8 cellular contexts compared by ENCODE assay signal in the genomic region with DNA sequence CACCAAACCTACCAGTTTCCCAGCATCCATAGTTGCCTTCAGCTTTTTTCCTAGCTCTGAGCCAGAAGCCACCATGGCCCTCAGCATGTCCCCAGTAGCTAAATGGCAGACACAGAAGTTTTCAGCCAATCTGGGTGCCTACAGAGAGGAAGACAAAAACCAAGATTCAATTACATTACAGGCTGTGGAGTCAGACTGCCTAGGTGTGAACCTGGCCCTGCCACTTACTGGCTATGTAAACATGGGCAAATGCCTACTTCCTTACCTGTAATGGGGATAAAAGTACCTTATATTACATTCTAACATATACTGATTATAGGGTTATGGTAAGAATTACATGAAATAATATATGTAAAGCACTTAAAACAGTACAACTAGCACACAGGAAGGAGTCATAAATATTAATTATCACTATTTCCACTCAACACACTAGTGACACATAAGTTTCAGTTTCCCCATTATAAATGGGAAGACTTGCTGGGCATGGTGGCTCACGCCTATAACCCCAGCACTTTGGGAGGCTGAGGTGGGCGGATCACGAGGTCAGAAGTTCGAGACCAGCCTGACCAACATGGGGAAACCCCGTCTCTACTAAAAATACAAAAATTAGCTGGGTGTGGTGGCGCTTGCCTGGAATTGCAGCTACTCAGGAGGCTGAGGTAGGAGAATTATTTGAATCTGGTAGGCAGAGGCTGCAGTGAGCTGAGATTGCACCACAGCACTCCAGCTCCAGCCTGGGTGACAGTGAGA. TPM values are rescaled to one million over a fixed set of nuclear protein-coding genes. Genes with fewer than 3 reads are reported as not detected.
DNase-seq lines count a peak whose midpoint lies in the region; ATAC-seq, FAIRE-seq and TF ChIP-seq lines count a peak whose summit lies in the region.
"Not testable (repeated sequence)": the region's sequence is repeated elsewhere in the genome, so short reads cannot be mapped to it uniquely, and the experiment has no call there.

No MANE protein-coding gene starts in this region.

- intact Hi-C loops in activated B cell treated with CpG ODN at 0.5 μM for 24 hours (cut with micrococcal nuclease); psoas muscle (cut with DNase I): not testable (repeated sequence)

- peaks cover 56% of the 10 kb centered on the region for H3K4me1 ChIP-seq in psoas muscle

- not testable (repeated sequence) for DNase-seq in GM18507 (ENCODE audit: extremely low spot score, insufficient read length, low read depth); activated B cell treated with CpG ODN at 0.5 μM for 24 hours; effector memory CD8-positive, alpha-beta T cell; psoas muscle
- peak; percentile 16 to 46 for DNase-seq in activated CD8-positive, alpha-beta memory T cell treated with anti-CD3 and anti-CD28 coated beads for 4 hours (ENCODE audit: low read depth in 2 of 2)
- peak; percentile 56 for DNase-seq in activated T-helper 9 cell treated with anti-CD3 and anti-CD28 coated beads, Interleukin-2, amount 50 U/mL, for 16 hours (ENCODE audit: low read depth)
- DNase-seq in stimulated activated CD4-positive, alpha-beta T cell treated with anti-CD3 and anti-CD28 coated beads, TNF-alpha, amount 100 ng/mL, for 24 hours (ENCODE audit: low read depth in 3 of 3): peak; percentile 53 to 83 (median 62)
- peak; percentile 77 for DNase-seq in stimulated activated naive CD4-positive, alpha-beta T cell treated with Interleukin-2 at 50 U/mL for 16 hours (lab: John Stamatoyannopoulos, UW)

- peak; percentile 54 for FAIRE-seq in GM18507 (lab: Jason Lieb, UNC)

- H3K4me3 ChIP-seq in psoas muscle: not testable (repeated sequence)

- not testable (repeated sequence) for H3K9me3 Mint-ChIP-seq in activated B cell treated with CpG ODN at 0.5 μM for 24 hours; effector memory CD8-positive, alpha-beta T cell

- H3K27me3 ChIP-seq in psoas muscle (ENCODE audit: insufficient read depth in 3 of 3, low read length in 2 of 3): not testable (repeated sequence)

- H3K4me3 Mint-ChIP-seq in activated B cell treated with CpG ODN at 0.5 μM for 24 hours: peak overlapping the region; percentile 28
- not testable (repeated sequence) for H3K4me3 Mint-ChIP-seq in effector memory CD8-positive, alpha-beta T cell

- peak overlapping the region; percentile 70 for H3K27ac ChIP-seq in psoas muscle

- not testable (repeated sequence) for H3K27me3 Mint-ChIP-seq in activated B cell treated with CpG ODN at 0.5 μM for 24 hours; effector memory CD8-positive, alpha-beta T cell

- CTCF ChIA-PET in activated B cell treated with CpG ODN at 0.5 μM for 24 hours (lab: Charles Lee): not testable (repeated sequence)

- not testable (repeated sequence) for TF ChIP-seq CTCF in activated B cell treated with CpG ODN at 0.5 μM for 24 hours (IDR thresholded peaks at IDR 0.05); psoas muscle (IDR thresholded peaks at IDR 0.05)

- ATAC-seq in activated B cell treated with CpG ODN at 0.5 μM for 24 hours (ENCODE audit: low read depth): peak; percentile 31
- ATAC-seq in effector memory CD8-positive, alpha-beta T cell (replicated peaks): peak; percentile 37
- peak in 1 of 4 donors; percentile 26 for ATAC-seq in psoas muscle

- H3K4me1 Mint-ChIP-seq in activated B cell treated with CpG ODN at 0.5 μM for 24 hours: peaks cover 30% of the 10 kb centered on the region
- H3K4me1 Mint-ChIP-seq in effector memory CD8-positive, alpha-beta T cell (ENCODE audit: low read depth in 2 of 2): peaks cover 14 to 25% of the 10 kb centered on the region in 2 donors

- H3K36me3 Mint-ChIP-seq in activated B cell treated with CpG ODN at 0.5 μM for 24 hours (ENCODE audit: low read depth): peaks cover 58% of the 10 kb centered on the region
- H3K36me3 Mint-ChIP-seq in effector memory CD8-positive, alpha-beta T cell (ENCODE audit: insufficient read depth): peaks cover 59% of the 10 kb centered on the region

- H3K27ac Mint-ChIP-seq in activated B cell treated with CpG ODN at 0.5 μM for 24 hours: not testable (repeated sequence)
- H3K27ac Mint-ChIP-seq in effector memory CD8-positive, alpha-beta T cell: peak overlapping the region; percentile 67 to 81

- peaks cover 14 to 57% of the 10 kb centered on the region in 2 donors for H3K36me3 ChIP-seq in psoas muscle (ENCODE audit: insufficient read depth in 1 of 2, low read depth in 1 of 2)

- WGBS in psoas muscle, 3 donors: 90 to 94% (median 91%) methylated on average over 6 of the region's 6 CpGs

- H3K9me3 ChIP-seq in psoas muscle: not testable (repeated sequence)

- POLR2A ChIA-PET in activated B cell treated with CpG ODN at 0.5 μM for 24 hours (lab: Charles Lee): interaction anchor here (0.6 to 1.9 kb wide), 8 partner anchors 31 to 619 kb away, joined by 3 to 13 read pairs (median 4); partner anchors contain the start of genes AZIN2, RBBP4 and RNF19B

RNA-seq across cellular contexts. Expression of gene AK2, which starts 12.1 kb away (rescaled TPM):
- total RNA-seq in activated B cell treated with CpG ODN at 0.5 μM for 24 hours: 156 and 162 TPM in 2 replicates
- 100 to 1,000 TPM; 108 to 206 (median 130) TPM for total RNA-seq in psoas muscle
- polyA plus RNA-seq in psoas muscle: 100 to 1,000 TPM; 152 to 270 (median 169) TPM

RNA-seq across cellular contexts. Expression of gene AZIN2, which starts 56.3 kb away (rescaled TPM):
- 0.82 and 0.93 TPM in 2 replicates for total RNA-seq in activated B cell treated with CpG ODN at 0.5 μM for 24 hours
- total RNA-seq in psoas muscle: 1 to 10 TPM in 2 of 4 donors, under 1 TPM in 2; 0.17 to 3.5 (median 1.1) TPM
- 1 to 10 TPM in 1 of 3 donors, under 1 TPM in 2; 0.25 to 1.7 (median 0.61) TPM for polyA plus RNA-seq in psoas muscle

RNA-seq across cellular contexts. Expression of gene RNF19B, which starts 60.0 kb away (rescaled TPM):
- total RNA-seq in activated B cell treated with CpG ODN at 0.5 μM for 24 hours (22.7 and 23.6 TPM in 2 replicates), psoas muscle (10 to 100 TPM; 13.1 to 23.4 (median 18.9) TPM)
- polyA plus RNA-seq in psoas muscle: 10 to 100 TPM; 10.4 to 32.5 (median 15.9) TPM
